ENCODE assay signal across 20 cellular contexts in the genomic region with DNA sequence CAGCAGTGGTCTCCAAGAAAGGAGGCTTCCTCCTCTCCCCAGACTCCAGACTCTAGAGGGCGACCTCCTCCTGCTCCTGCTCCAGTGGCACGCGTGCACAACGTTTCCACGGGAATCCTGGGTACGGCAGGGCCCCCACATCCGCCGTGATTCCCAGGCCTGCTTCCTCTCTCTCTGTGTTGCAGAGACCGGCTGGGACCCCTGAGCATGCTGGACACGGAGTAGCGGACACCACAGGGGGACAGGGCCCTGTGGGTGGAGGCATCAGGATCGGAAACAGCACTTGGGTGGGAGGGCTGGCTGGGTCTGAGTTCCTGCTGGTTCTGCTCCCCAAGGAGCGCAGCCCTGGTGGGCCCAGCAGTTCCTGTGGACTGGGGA.
"Had no signal": no experiment of that assay in that cellular context is flagged by ENCODE, and none has a peak within 500 bp of the region (broad histone marks: within the 10 kb centered on the region; RNA-seq: fewer than 3 reads in every experiment).

No MANE protein-coding gene starts in this region.

- H3K9ac ChIP-seq: SK-N-SH had no signal

- H3K27ac ChIP-seq: HL-60, RWPE1 had no signal

- H3K9me3 ChIP-seq: MG63, SK-N-SH had no signal

- H3K4me3 ChIP-seq: MG63 had no signal

- DNase-seq: KBM-7, MG63, NCI-H1092 treated with DMSO at 0.1 percent for 48 hours, NCI-H1436, NCI-H187, NCI-H2029, NCI-H2081 treated with DMSO at 0.1 percent for 48 hours, NCI-H2171, NCI-H226, NCI-H446, NCI-H510A, NCI-H524 treated with DMSO at 0.1 percent for 48 hours, NCI-H69, NCI-H774, SHP77, SK-N-SH, SW 1271 had no signal

- H3K4me2 ChIP-seq: SK-N-SH had no signal

- H3K36me3 ChIP-seq: MG63 had no signal

- H3K27me3 ChIP-seq: MG63 had no signal

- FAIRE-seq: HTR-8/SVneo had no signal
